In genomic region chr16:10741249-10741648, GRCh38 we compare ENCODE assay signal across 9 cellular contexts. TPM values are rescaled to one million over a fixed set of nuclear protein-coding genes. Genes with fewer than 3 reads are reported as not detected.
"Had no signal": no experiment of that assay in that cellular context is flagged by ENCODE, and none has a peak within 500 bp of the region (broad histone marks: within the 10 kb centered on the region; RNA-seq: fewer than 3 reads in every experiment).

No MANE protein-coding gene starts in this region.

RNA-seq across cellular contexts. Expression of gene TEKT5, which starts 46.5 kb away (rescaled TPM):
- total RNA-seq: lung microvascular endothelial cell; mesenteric fat pad; mononuclear cell; naive thymus-derived CD4-positive, alpha-beta T cell; osteocyte; pulmonary artery endothelial cell; temporal lobe had no signal
- polyA plus RNA-seq: heart left ventricle, neural cell had no signal
